Comparison of ENCODE assay signal across 9 cellular contexts in the genomic region with DNA sequence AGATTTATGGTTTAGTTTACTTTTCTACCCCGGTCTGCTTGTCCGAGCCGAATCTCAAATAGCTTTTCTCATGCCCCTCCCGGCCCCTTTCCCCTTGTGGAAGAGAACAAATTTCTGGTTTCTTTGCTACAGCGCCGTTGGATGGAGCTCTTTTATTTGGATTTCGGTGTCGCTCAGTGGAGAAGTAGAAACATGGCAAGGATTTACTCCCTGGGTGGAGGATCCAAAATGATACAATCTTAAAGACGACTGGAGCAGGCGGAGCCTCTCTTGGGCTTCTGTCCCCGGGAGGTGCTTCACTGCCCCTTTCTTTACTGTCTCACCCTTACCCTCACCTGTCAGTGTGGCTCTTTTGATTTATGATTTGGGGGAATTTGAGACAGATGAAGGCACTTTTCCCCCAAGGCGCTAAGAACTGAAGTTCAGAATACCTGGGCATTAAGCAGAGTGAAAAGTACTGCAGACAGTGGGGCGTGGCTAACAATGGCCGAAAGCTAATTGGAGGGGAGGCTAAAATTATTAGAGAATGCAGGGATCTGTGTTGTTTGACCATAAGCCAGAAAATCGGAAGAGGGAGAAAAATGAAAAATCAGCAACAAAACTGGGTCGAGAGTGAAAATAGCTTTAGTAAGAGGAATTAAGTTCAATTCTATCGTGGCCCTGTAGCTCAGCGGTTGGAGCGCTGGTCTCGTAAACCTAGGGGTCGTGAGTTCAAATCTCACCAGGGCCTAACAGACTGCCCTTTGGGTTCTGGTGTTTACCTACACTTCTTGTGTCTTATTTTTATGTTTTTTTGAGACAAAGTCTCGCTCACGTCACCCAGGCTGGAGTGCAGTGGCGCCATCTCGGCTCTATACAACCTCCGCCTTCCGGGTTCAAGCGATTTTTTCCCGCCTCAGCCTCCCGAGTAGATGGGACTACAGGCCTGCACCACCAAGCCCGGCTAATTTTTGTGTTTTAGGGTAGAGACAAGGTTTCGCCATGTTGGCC.
DNase-seq lines count a peak whose midpoint lies in the region; ATAC-seq, FAIRE-seq and TF ChIP-seq lines count a peak whose summit lies in the region.
"Had no signal": no experiment of that assay in that cellular context is flagged by ENCODE, and none has a peak within 500 bp of the region (broad histone marks: within the 10 kb centered on the region; RNA-seq: fewer than 3 reads in every experiment).

No MANE protein-coding gene starts in this region.

- CTCF ChIA-PET in Panc1 (lab: Charles Lee), result interaction anchor here (0.5 to 1.2 kb wide), 3 partner anchors 12 to 67 kb away, joined by 3 to 5 read pairs (median 3); no protein-coding TSS in a partner anchor
- CTCF ChIA-PET in endothelial cell of umbilical vein (lab: Charles Lee), result interaction anchor here (0.7 to 4.6 kb wide), 12 partner anchors 9 to 305 kb away, joined by 3 to 30 read pairs (median 5); no protein-coding TSS in a partner anchor

- BruUV-seq in Panc1 (replicated peaks; lab: Mats Ljungman, UMichigan) (no TSS peak), endothelial cell of umbilical vein (replicated peaks; lab: Mats Ljungman, UMichigan) (no TSS peak)

- intact Hi-C loops in activated CD4-positive, alpha-beta T cell treated with anti-CD3 and anti-CD28 coated beads, Interleukin-2, amount 10 ng/mL, durations not matched to agents 24 days and 14 days (cut with micrococcal nuclease), result no loop called here
- intact Hi-C loops in Panc1 (cut with micrococcal nuclease; ENCODE audit: unreplicated experiment) (loop anchor here (5.0 kb wide), 1 partner anchor 54 kb away; no protein-coding TSS in a partner anchor), endothelial cell of umbilical vein (cut with micrococcal nuclease) (loop anchor here (5.0 to 10.0 kb wide), 2 partner anchors 69 to 277 kb away; a partner anchor contains a TSS)

- POLR2A ChIA-PET in Panc1 (lab: Charles Lee), result interaction anchor here (1.0 kb wide), 1 partner anchor 51 kb away, joined by 3 read pairs; no protein-coding TSS in a partner anchor
- POLR2A ChIA-PET in endothelial cell of umbilical vein (lab: Charles Lee), result interaction anchor here (0.5 to 0.9 kb wide), 2 partner anchors 114 to 220 kb away, joined by 3 to 5 read pairs; a partner anchor contains a TSS

- H3K4me3 ChIP-seq in Panc1 (ENCODE audit: low read depth in 2 of 2, low read length in 2 of 2) (peak overlapping the region; percentile 71 to 84), endothelial cell of umbilical vein (replicated peaks in 1 of 3; ENCODE audit: insufficient read depth in 1 of 3, low read depth in 1 of 3, low read length in 3 of 3) (peak overlapping the region; percentile 20 to 68 (median 55)), rectal smooth muscle tissue (ENCODE audit: low read length) (peak overlapping the region; percentile 14)

- no peaks in the 10 kb centered on the region for H3K9me3 Mint-ChIP-seq in activated CD4-positive, alpha-beta T cell treated with anti-CD3 and anti-CD28 coated beads, Interleukin-2, amount 10 ng/mL, durations not matched to agents 24 days and 14 days

- peak; percentile 43 for FAIRE-seq in endothelial cell of umbilical vein (lab: Jason Lieb, UNC)
- FAIRE-seq: colon had no signal

- peak overlapping the region; percentile 63 for H2AFZ ChIP-seq in endothelial cell of umbilical vein (ENCODE audit: low read depth, low read length)

- no peak for TF ChIP-seq POLR2A in endothelial cell of umbilical vein (IDR thresholded peaks at IDR 0.05; ENCODE audit: low read depth, low read length)

- H3K27ac ChIP-seq in Panc1 (ENCODE audit: low read length), result peak overlapping the region; percentile 45; the same call in 1 of the 2 replicates
- no peak overlapping the region for H3K27ac ChIP-seq in endothelial cell of umbilical vein (ENCODE audit: insufficient read depth, low read depth, low read length)
- no peak overlapping the region for H3K27ac ChIP-seq in rectal smooth muscle tissue (ENCODE audit: low read depth, low read length)

- H3K79me2 ChIP-seq in endothelial cell of umbilical vein (ENCODE audit: control insufficient read depth, insufficient read depth, low read length), result no peaks in the 10 kb centered on the region

- peak; percentile 37; the same call in 1 of the 2 replicates for TF ChIP-seq CTCF in Panc1 (IDR thresholded peaks at IDR 0.05)
- no peak for TF ChIP-seq CTCF in endothelial cell of umbilical vein (IDR thresholded peaks at IDR 0.05; ENCODE audit: extremely low read depth in 1 of 2, insufficient read depth in 1 of 2, low read depth in 1 of 2, low read length in 2 of 2)

- H4K20me1 ChIP-seq in endothelial cell of umbilical vein (replicated peaks; ENCODE audit: control insufficient read depth, extremely low read depth, insufficient read depth, low read length), result no peaks in the 10 kb centered on the region

- peaks cover 41% of the 10 kb centered on the region for H3K27me3 Mint-ChIP-seq in activated CD4-positive, alpha-beta T cell treated with anti-CD3 and anti-CD28 coated beads, Interleukin-2, amount 10 ng/mL, durations not matched to agents 24 days and 14 days

- H3K36me3 ChIP-seq in Panc1 (ENCODE audit: control insufficient read depth, insufficient read depth, low read length) (no peaks in the 10 kb centered on the region), endothelial cell of umbilical vein (ENCODE audit: control insufficient read depth in 2 of 2, extremely low read depth in 1 of 2, insufficient read depth in 2 of 2, low read length in 2 of 2) (no peaks in the 10 kb centered on the region), rectal smooth muscle tissue (ENCODE audit: control insufficient read depth, insufficient read depth, low read length) (no peaks in the 10 kb centered on the region)

- H3K27ac Mint-ChIP-seq in activated CD4-positive, alpha-beta T cell treated with anti-CD3 and anti-CD28 coated beads, Interleukin-2, amount 10 ng/mL, durations not matched to agents 24 days and 14 days, result peak overlapping the region; percentile 37

- H3K9me1 ChIP-seq in endothelial cell of umbilical vein (replicated peaks; ENCODE audit: control insufficient read depth, extremely low read depth, insufficient read depth, low read length), result no peaks in the 10 kb centered on the region

- peak overlapping the region; percentile 83 for H3K4me3 Mint-ChIP-seq in activated CD4-positive, alpha-beta T cell treated with anti-CD3 and anti-CD28 coated beads, Interleukin-2, amount 10 ng/mL, durations not matched to agents 24 days and 14 days

- H3K36me3 Mint-ChIP-seq in activated CD4-positive, alpha-beta T cell treated with anti-CD3 and anti-CD28 coated beads, Interleukin-2, amount 10 ng/mL, durations not matched to agents 24 days and 14 days (ENCODE audit: low read depth), result no peaks in the 10 kb centered on the region

- H3K4me2 ChIP-seq in endothelial cell of umbilical vein (ENCODE audit: insufficient read depth, low read length), result peak overlapping the region; percentile 79

- H3K4me1 Mint-ChIP-seq in activated CD4-positive, alpha-beta T cell treated with anti-CD3 and anti-CD28 coated beads, Interleukin-2, amount 10 ng/mL, durations not matched to agents 24 days and 14 days, result peaks cover 16% of the 10 kb centered on the region

- dilution Hi-C loops in endothelial cell of umbilical vein (cut with MboI; ENCODE audit: extremely low pct_ligation_motif_present, low sequenced_read_pairs), result no loop called here

- no peak for DNase-seq in activated CD4-positive, alpha-beta T cell treated with anti-CD3 and anti-CD28 coated beads, Interleukin-2, amount 10 ng/mL, durations not matched to agents 24 days and 14 days
- no peak for DNase-seq in activated CD4-positive, alpha-beta T cell treated with anti-CD3 and anti-CD28 coated beads for 4 hours
- DNase-seq in Panc1 (ENCODE audit: low read depth, low spot score) (no peak), endothelial cell of umbilical vein (ENCODE audit: low read depth, low spot score) (peak; percentile 40), NCI-H2171 treated with DMSO at 0.1 percent for 48 hours (lab: John Stamatoyannopoulos, UW) (no peak), NCI-H510A (lab: John Stamatoyannopoulos, UW) (no peak), NCI-H1694 treated with DMSO at 0.1 percent for 48 hours (lab: John Stamatoyannopoulos, UW) (no peak)

- H3K27me3 ChIP-seq in Panc1 (ENCODE audit: control insufficient read depth, insufficient read depth, low read length), result 0 out of 2 replicates have a peak, but pooled peaks cover 2% of the 10 kb centered on the region
- peaks cover 0 to 7% of the 10 kb centered on the region in 2 experiments for H3K27me3 ChIP-seq in endothelial cell of umbilical vein (ENCODE audit: control insufficient read depth in 2 of 2, insufficient read depth in 2 of 2, low read length in 2 of 2)
- H3K27me3 ChIP-seq in rectal smooth muscle tissue (ENCODE audit: control insufficient read depth, insufficient read depth, low read length), result no peaks in the 10 kb centered on the region

- peak; percentile 92 for ATAC-seq in Panc1

- H3K9ac ChIP-seq in endothelial cell of umbilical vein (replicated peaks; ENCODE audit: extremely low read depth, insufficient read depth, low read length) (no peak overlapping the region), rectal smooth muscle tissue (ENCODE audit: low read length) (no peak overlapping the region)

- 0 out of 2 replicates have a peak, but pooled peaks cover 3% of the 10 kb centered on the region for H3K4me1 ChIP-seq in Panc1 (ENCODE audit: control insufficient read depth, insufficient read depth, low read length)
- H3K4me1 ChIP-seq in endothelial cell of umbilical vein (ENCODE audit: control insufficient read depth, extremely low read depth, insufficient read depth, low read length), result peaks cover 7% of the 10 kb centered on the region
- no peaks in the 10 kb centered on the region for H3K4me1 ChIP-seq in rectal smooth muscle tissue (ENCODE audit: control insufficient read depth, insufficient read depth, low read length)

- in situ Hi-C loops in Panc1 (cut with HindIII; ENCODE audit: low pct_unique_long_range_greater_than_20kb, low sequenced_read_pairs), result no loop called here

- H3K9me3 ChIP-seq in Panc1 (ENCODE audit: control insufficient read depth, insufficient read depth, low read depth, low read length) (no peaks in the 10 kb centered on the region), endothelial cell of umbilical vein (replicated peaks; ENCODE audit: control insufficient read depth, insufficient read depth, low read length) (no peaks in the 10 kb centered on the region)

TF ChIP-seq in endothelial cell of umbilical vein, 7 proteins besides CTCF, POLR2A, EP300 and RAD21 (continues in another document):
- no peak for TF ChIP-seq EZH2 (IDR thresholded peaks at IDR 0.05; ENCODE audit: borderline replicate concordance, low read depth, low read length, severe bottlenecking)
- TF ChIP-seq POLR2AphosphoS5 (IDR thresholded peaks at IDR 0.05; ENCODE audit: insufficient read depth, low read depth, low read length), result no peak
- no peak for TF ChIP-seq JUN (IDR thresholded peaks at IDR 0.05; ENCODE audit: borderline replicate concordance, insufficient read depth, insufficient read length, low read depth)
- TF ChIP-seq MYC (IDR thresholded peaks at IDR 0.05; ENCODE audit: low read depth, low read length), result no peak
- TF ChIP-seq MAX (IDR thresholded peaks at IDR 0.05; ENCODE audit: insufficient read depth, insufficient read length), result no peak
- TF ChIP-seq FOS (IDR thresholded peaks at IDR 0.05; ENCODE audit: borderline replicate concordance, insufficient read depth, low read length), result no peak

Comparison
In these comparisons a context has a peak if more than half of its experiments do, and no peak if none do; other contexts are left out.
1. H3K4me3 ChIP-seq: peak in every context shown above with its lines; median percentile 78 in Panc1; 55 in endothelial cell of umbilical vein; 14 in rectal smooth muscle tissue.